Comparison of ENCODE assay signal across 9 cellular contexts in the genomic region with DNA sequence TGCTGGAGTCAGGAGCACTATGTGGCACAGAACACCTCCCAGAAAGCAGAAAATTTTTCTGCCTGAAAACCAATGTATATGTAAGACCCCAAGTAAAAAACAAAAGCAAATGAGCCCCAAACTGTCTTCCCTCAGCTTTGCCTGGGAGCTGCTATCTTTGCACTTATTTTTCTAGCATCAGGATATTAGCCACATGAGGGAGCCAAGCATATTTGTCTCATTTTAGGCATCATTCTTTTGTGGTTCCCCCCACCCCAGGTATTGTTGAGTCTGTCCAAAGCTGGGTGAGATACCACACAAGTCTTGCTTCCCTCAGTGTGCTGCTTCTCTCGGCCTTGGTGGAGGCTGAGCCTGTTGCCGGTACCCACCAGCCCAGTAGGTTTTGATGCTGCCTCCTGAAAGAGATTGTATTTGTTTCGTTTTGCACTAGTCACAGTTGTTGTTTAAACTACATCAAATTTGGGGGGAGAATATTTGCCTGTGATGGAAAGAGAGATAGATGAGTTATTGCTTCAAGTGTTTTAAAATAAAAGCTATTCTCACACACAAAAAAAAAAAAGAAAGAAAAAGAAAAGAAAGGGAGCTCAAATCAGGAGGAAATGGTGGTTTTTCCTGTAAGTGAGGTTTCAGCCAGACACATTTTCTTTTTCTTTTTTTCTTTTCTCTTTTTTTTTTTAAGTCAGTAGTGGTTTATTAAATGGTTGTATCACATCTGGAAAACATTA. TPM values are rescaled to one million over a fixed set of nuclear protein-coding genes. Genes with fewer than 3 reads are reported as not detected.
A peak's percentile ranks its signal among the peaks of the same experiment; 100 is the strongest.
DNase-seq lines count a peak whose midpoint lies in the region; ATAC-seq and TF ChIP-seq lines count a peak whose summit lies in the region.
"Had no signal": no experiment of that assay in that cellular context is flagged by ENCODE, and none has a peak within 500 bp of the region (broad histone marks: within the 10 kb centered on the region; RNA-seq: fewer than 3 reads in every experiment).

No MANE protein-coding gene starts in this region.

- DNase-seq in GM13977 (ENCODE audit: low spot score) (no peak), occipital lobe (lab: John Stamatoyannopoulos, UW) (no peak), globus pallidus (ENCODE audit: low spot score) (no peak), anterior cingulate cortex (lab: John Stamatoyannopoulos, UW) (no peak)
- peak; percentile 56 for DNase-seq in activated CD4-positive, alpha-beta T cell treated with anti-CD3 and anti-CD28 coated beads, Interleukin-2, amount 10 ng/mL, durations not matched to agents 7 days and 5 days
- peak in 1 of 3 experiments; percentile 5 for DNase-seq in effector memory CD8-positive, alpha-beta T cell
- DNase-seq in stimulated activated CD4-positive, alpha-beta T cell treated with anti-CD3 and anti-CD28 coated beads, Interleukin-4, amount 100 ng/mL, for 4 hours: peak; percentile 8 to 21
- DNase-seq: heart left ventricle had no signal

- in situ Hi-C loops in GM13977 (cut with MboI; ENCODE audit: low pct_unique_long_range_greater_than_20kb, low sequenced_read_pairs, unreplicated experiment): no loop called here

- peaks cover 6% of the 10 kb centered on the region for H3K9me3 Mint-ChIP-seq in activated CD4-positive, alpha-beta T cell treated with anti-CD3 and anti-CD28 coated beads, Interleukin-2, amount 10 ng/mL, durations not matched to agents 7 days and 5 days
- H3K9me3 Mint-ChIP-seq in effector memory CD8-positive, alpha-beta T cell: no peaks in the 10 kb centered on the region

- peak; percentile 22 for TF ChIP-seq CTCF in GM13977 (IDR thresholded peaks at IDR 0.05; ENCODE audit: extremely low read depth, insufficient read depth, missing control alignments)

- peak overlapping the region; percentile 90 for H3K27ac Mint-ChIP-seq in activated CD4-positive, alpha-beta T cell treated with anti-CD3 and anti-CD28 coated beads, Interleukin-2, amount 10 ng/mL, durations not matched to agents 7 days and 5 days
- H3K27ac Mint-ChIP-seq in effector memory CD8-positive, alpha-beta T cell: peak overlapping the region; percentile 85 to 88

- peaks cover 10% of the 10 kb centered on the region for H3K36me3 Mint-ChIP-seq in activated CD4-positive, alpha-beta T cell treated with anti-CD3 and anti-CD28 coated beads, Interleukin-2, amount 10 ng/mL, durations not matched to agents 7 days and 5 days (ENCODE audit: low read depth)
- H3K36me3 Mint-ChIP-seq in effector memory CD8-positive, alpha-beta T cell (ENCODE audit: insufficient read depth): peaks cover 3% of the 10 kb centered on the region

- CTCF ChIA-PET in activated CD4-positive, alpha-beta T cell treated with anti-CD3 and anti-CD28 coated beads, Interleukin-2, amount 10 ng/mL, durations not matched to agents 7 days and 5 days (lab: Charles Lee): interaction anchor here (0.6 to 1.4 kb wide), 2 partner anchors 36 to 86 kb away, joined by 3 to 7 read pairs; no protein-coding TSS in a partner anchor

- no peaks in the 10 kb centered on the region for H3K27me3 Mint-ChIP-seq in activated CD4-positive, alpha-beta T cell treated with anti-CD3 and anti-CD28 coated beads, Interleukin-2, amount 10 ng/mL, durations not matched to agents 7 days and 5 days
- no peaks in the 10 kb centered on the region for H3K27me3 Mint-ChIP-seq in effector memory CD8-positive, alpha-beta T cell

- peak; percentile 66 for ATAC-seq in effector memory CD8-positive, alpha-beta T cell (replicated peaks)
- ATAC-seq in HG03139 (IDR thresholded peaks at IDR 0.05; ENCODE audit: unreplicated experiment): no peak
- ATAC-seq: heart left ventricle had no signal

- peaks cover 47% of the 10 kb centered on the region for H3K4me1 Mint-ChIP-seq in activated CD4-positive, alpha-beta T cell treated with anti-CD3 and anti-CD28 coated beads, Interleukin-2, amount 10 ng/mL, durations not matched to agents 7 days and 5 days
- H3K4me1 Mint-ChIP-seq in effector memory CD8-positive, alpha-beta T cell (ENCODE audit: low read depth in 2 of 2): peaks cover 12 to 18% of the 10 kb centered on the region in 2 donors

- H3K4me3 Mint-ChIP-seq in activated CD4-positive, alpha-beta T cell treated with anti-CD3 and anti-CD28 coated beads, Interleukin-2, amount 10 ng/mL, durations not matched to agents 7 days and 5 days: peak overlapping the region; percentile 52
- peak overlapping the region; percentile 53 to 65 for H3K4me3 Mint-ChIP-seq in effector memory CD8-positive, alpha-beta T cell

- POLR2A ChIA-PET in activated CD4-positive, alpha-beta T cell treated with anti-CD3 and anti-CD28 coated beads, Interleukin-2, amount 10 ng/mL, durations not matched to agents 7 days and 5 days (lab: Charles Lee): interaction anchor here (0.6 to 0.7 kb wide), 3 partner anchors 23 to 921 kb away, joined by 5 read pairs; no protein-coding TSS in a partner anchor

RNA-seq across cellular contexts. Expression of gene SLC4A8, which starts 58.3 kb away (rescaled TPM):
- total RNA-seq in activated CD4-positive, alpha-beta T cell treated with anti-CD3 and anti-CD28 coated beads, Interleukin-2, amount 10 ng/mL, durations not matched to agents 7 days and 5 days: 1 to 10 TPM; 2.9 to 4.4 TPM
- 31.8 TPM for total RNA-seq in occipital lobe

Comparison
In these comparisons a context has a peak if more than half of its experiments do, and no peak if none do; other contexts are left out.
1. DNase-seq: peak in activated CD4-positive, alpha-beta T cell treated with anti-CD3 and anti-CD28 coated beads, Interleukin-2, amount 10 ng/mL, durations not matched to agents 7 days and 5 days (single experiment) and stimulated activated CD4-positive, alpha-beta T cell treated with anti-CD3 and anti-CD28 coated beads, Interleukin-4, amount 100 ng/mL, for 4 hours (2 of 2); none in GM13977 (single experiment), occipital lobe (single experiment), globus pallidus (single experiment) and anterior cingulate cortex (0 of 58).